ENCODE assay signal across 9 cellular contexts in genomic region chr2:224971214-224971613, GRCh38.
DNase-seq lines count a peak whose midpoint lies in the region; ATAC-seq, FAIRE-seq and TF ChIP-seq lines count a peak whose summit lies in the region.
"Had no signal": no experiment of that assay in that cellular context is flagged by ENCODE, and none has a peak within 500 bp of the region (broad histone marks: within the 10 kb centered on the region; RNA-seq: fewer than 3 reads in every experiment).

No MANE protein-coding gene starts in this region.

- FAIRE-seq in GM12892 (lab: Jason Lieb, UNC) = peak; percentile 30

- no peak for TF ChIP-seq POLR2A in GM12892 (IDR thresholded peaks at IDR 0.05; ENCODE audit: low read depth, low read length)

- POLR2A ChIA-PET in GM10248 (lab: Yijun Ruan, JAX) = no interaction called here

- no peak for TF ChIP-seq CTCF in GM10248 (IDR thresholded peaks at IDR 0.05; ENCODE audit: control extremely low read depth, extremely low read depth, low read depth, missing control alignments)

- ATAC-seq in GM21529 (IDR thresholded peaks at IDR 0.05; ENCODE audit: unreplicated experiment) = peak; percentile 37
- no peak for ATAC-seq in HG03469 (IDR thresholded peaks at IDR 0.05; ENCODE audit: unreplicated experiment)

- CTCF ChIA-PET in GM10248 (lab: Yijun Ruan, JAX) = interaction anchor here (1.1 to 1.2 kb wide), 2 partner anchors 11 to 14 kb away, joined by 3 to 6 read pairs; no protein-coding TSS in a partner anchor

- DNase-seq in GM12892 (ENCODE audit: insufficient read length) = no peak
- DNase-seq in NCI-H2029 treated with DMSO at 0.1 percent for 48 hours (lab: John Stamatoyannopoulos, UW) = peak; percentile 10
- DNase-seq in iPS-NIHi11 (ENCODE audit: low spot score) = peak; percentile 63
- DNase-seq in epidermal melanocyte (ENCODE audit: insufficient read length, low spot score) = no peak
- DNase-seq in GM10248 (ENCODE audit: extremely low spot score) = no peak
- no peak for DNase-seq in central memory CD4-positive, alpha-beta T cell
- DNase-seq: right cardiac atrium had no signal

Comparison
In these comparisons a context has a peak if more than half of its experiments do, and no peak if none do; other contexts are left out.
1. DNase-seq: peak in NCI-H2029 treated with DMSO at 0.1 percent for 48 hours (single experiment) and iPS-NIHi11 (single experiment); none in GM12892 (single experiment), epidermal melanocyte (single experiment), GM10248 (single experiment) and central memory CD4-positive, alpha-beta T cell (single experiment).